In the genomic region with DNA sequence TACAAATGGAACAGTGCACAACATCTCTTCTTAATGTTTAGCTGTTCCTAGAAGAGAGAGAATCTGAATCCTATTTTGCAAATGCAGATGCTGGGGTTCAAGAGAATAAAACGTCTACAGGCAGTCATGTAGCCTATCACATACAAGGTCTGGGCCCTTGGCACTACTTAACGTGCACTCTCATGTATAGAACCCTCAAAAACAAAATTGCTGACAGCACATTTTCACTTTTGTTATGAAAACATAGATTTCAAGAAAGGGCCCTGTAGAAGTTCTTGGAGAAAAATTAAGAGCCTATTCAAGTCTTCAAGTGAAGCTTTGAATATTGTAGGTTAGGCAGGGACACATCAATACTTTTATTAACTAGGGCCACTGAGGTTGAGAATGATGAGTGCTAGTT, we compare ENCODE assay signal across 22 cellular contexts.
"Had no signal": no experiment of that assay in that cellular context is flagged by ENCODE, and none has a peak within 500 bp of the region (broad histone marks: within the 10 kb centered on the region; RNA-seq: fewer than 3 reads in every experiment).

No MANE protein-coding gene starts in this region.

- H3K27me3 ChIP-seq: left lung, neural progenitor cell, right atrium auricular region, sigmoid colon, stomach, thyroid gland, vagina had no signal

- H3K9me3 ChIP-seq: left lung, prostate gland, right atrium auricular region, sigmoid colon, stomach, thyroid gland, vagina had no signal

- DNase-seq: cortex of kidney; effector memory CD8-positive, alpha-beta T cell; hypothalamus; left cardiac atrium; left lung; mesendoderm; midbrain; naive thymus-derived CD4-positive, alpha-beta T cell; sigmoid colon; stimulated activated CD4-positive, alpha-beta T cell treated with anti-CD3 and anti-CD28 coated beads, Interleukin-2, amount 100 ng/mL, for 24 hours; stimulated activated CD4-positive, alpha-beta T cell treated with anti-CD3 and anti-CD28 coated beads, Interleukin-4, amount 100 ng/mL, for 24 hours; stimulated activated naive CD4-positive, alpha-beta T cell treated with Interleukin-2 at 50 U/mL for 16 hours; stomach; thyroid gland; trophoblast cell had no signal

- H3K9ac ChIP-seq: neural progenitor cell had no signal

- H3K36me3 ChIP-seq: left lung, neural progenitor cell, prostate gland, right atrium auricular region, sigmoid colon, stomach, thyroid gland, vagina had no signal

- ATAC-seq: effector memory CD8-positive, alpha-beta T cell; left cardiac atrium; left lung; naive thymus-derived CD4-positive, alpha-beta T cell; stimulated activated effector memory CD8-positive, alpha-beta T cell treated with anti-CD3 and anti-CD28 coated beads, Interleukin-12 subunit alpha, Interleukin-12 subunit beta, amount 100 ng/mL, for 72 hours had no signal

- FAIRE-seq: endometrium, frontal cortex had no signal

- H2AFZ ChIP-seq: neural progenitor cell had no signal

- H3K4me2 ChIP-seq: neural progenitor cell had no signal

- H3K4me3 ChIP-seq: left lung, neural progenitor cell, prostate gland, right atrium auricular region, sigmoid colon, stomach, thyroid gland, vagina had no signal

- H3K4me1 ChIP-seq: left lung, prostate gland, right atrium auricular region, stomach, thyroid gland, vagina had no signal

- H3K27ac ChIP-seq: left lung, neural progenitor cell, prostate gland, right atrium auricular region, sigmoid colon, stomach, thyroid gland, vagina had no signal
